Comparison of ENCODE assay signal across 1 cellular context in genomic region chr2:26344581-26345283, GRCh38.
TF ChIP-seq lines count a peak whose summit lies in the region.

No MANE protein-coding gene starts in this region.

TF ChIP-seq in HepG2, 621 proteins besides CTCF, POLR2A, EP300 and RAD21 (continued from another document):
- TF ChIP-seq, protein P1, sequence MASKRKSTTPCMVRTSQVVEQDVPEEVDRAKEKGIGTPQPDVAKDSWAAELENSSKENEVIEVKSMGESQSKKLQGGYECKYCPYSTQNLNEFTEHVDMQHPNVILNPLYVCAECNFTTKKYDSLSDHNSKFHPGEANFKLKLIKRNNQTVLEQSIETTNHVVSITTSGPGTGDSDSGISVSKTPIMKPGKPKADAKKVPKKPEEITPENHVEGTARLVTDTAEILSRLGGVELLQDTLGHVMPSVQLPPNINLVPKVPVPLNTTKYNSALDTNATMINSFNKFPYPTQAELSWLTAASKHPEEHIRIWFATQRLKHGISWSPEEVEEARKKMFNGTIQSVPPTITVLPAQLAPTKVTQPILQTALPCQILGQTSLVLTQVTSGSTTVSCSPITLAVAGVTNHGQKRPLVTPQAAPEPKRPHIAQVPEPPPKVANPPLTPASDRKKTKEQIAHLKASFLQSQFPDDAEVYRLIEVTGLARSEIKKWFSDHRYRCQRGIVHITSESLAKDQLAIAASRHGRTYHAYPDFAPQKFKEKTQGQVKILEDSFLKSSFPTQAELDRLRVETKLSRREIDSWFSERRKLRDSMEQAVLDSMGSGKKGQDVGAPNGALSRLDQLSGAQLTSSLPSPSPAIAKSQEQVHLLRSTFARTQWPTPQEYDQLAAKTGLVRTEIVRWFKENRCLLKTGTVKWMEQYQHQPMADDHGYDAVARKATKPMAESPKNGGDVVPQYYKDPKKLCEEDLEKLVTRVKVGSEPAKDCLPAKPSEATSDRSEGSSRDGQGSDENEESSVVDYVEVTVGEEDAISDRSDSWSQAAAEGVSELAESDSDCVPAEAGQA (IDR thresholded peaks at IDR 0.05; ENCODE audit: low read depth), result 0 out of 2 replicates have a peak, but pooled peaks have one; percentile 0
- TF ChIP-seq, protein P1 (CRISPR knock-in tag; IDR thresholded peaks at IDR 0.05; ENCODE audit: borderline replicate concordance), result no peak
- TF ChIP-seq, protein P2, sequence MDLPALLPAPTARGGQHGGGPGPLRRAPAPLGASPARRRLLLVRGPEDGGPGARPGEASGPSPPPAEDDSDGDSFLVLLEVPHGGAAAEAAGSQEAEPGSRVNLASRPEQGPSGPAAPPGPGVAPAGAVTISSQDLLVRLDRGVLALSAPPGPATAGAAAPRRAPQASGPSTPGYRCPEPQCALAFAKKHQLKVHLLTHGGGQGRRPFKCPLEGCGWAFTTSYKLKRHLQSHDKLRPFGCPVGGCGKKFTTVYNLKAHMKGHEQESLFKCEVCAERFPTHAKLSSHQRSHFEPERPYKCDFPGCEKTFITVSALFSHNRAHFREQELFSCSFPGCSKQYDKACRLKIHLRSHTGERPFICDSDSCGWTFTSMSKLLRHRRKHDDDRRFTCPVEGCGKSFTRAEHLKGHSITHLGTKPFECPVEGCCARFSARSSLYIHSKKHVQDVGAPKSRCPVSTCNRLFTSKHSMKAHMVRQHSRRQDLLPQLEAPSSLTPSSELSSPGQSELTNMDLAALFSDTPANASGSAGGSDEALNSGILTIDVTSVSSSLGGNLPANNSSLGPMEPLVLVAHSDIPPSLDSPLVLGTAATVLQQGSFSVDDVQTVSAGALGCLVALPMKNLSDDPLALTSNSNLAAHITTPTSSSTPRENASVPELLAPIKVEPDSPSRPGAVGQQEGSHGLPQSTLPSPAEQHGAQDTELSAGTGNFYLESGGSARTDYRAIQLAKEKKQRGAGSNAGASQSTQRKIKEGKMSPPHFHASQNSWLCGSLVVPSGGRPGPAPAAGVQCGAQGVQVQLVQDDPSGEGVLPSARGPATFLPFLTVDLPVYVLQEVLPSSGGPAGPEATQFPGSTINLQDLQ (CRISPR knock-in tag; IDR thresholded peaks at IDR 0.05), result no peak
- TF ChIP-seq JUN (CRISPR knock-in tag; IDR thresholded peaks at IDR 0.05) (peak; percentile 51; the same call in 1 of the 2 replicates), ZNF598 (CRISPR knock-in tag; IDR thresholded peaks at IDR 0.05; ENCODE audit: borderline replicate concordance) (peak; percentile 58; the same call in 1 of the 2 replicates), CREB1 (IDR thresholded peaks at IDR 0.05) (peak; percentile 69), CREB1 (CRISPR knock-in tag; IDR thresholded peaks at IDR 0.05) (no peak), PPARG (CRISPR knock-in tag; conservative IDR thresholded peaks at IDR 0.05) (0 out of 2 replicates have a peak, but pooled peaks have one; percentile 13), ZNF597 (CRISPR knock-in tag; IDR thresholded peaks at IDR 0.05) (no peak), ZNF335 (CRISPR knock-in tag; IDR thresholded peaks at IDR 0.05) (peak; percentile 21; the same call in 1 of the 2 replicates), HDAC2 (CRISPR knock-in tag; IDR thresholded peaks at IDR 0.05) (no peak), KDM2A (CRISPR knock-in tag; IDR thresholded peaks at IDR 0.05; ENCODE audit: borderline replicate concordance, low read depth) (peak; percentile 19; the same call in 1 of the 2 replicates), ZC3H4 (CRISPR knock-in tag; IDR thresholded peaks at IDR 0.05; ENCODE audit: borderline replicate concordance) (0 out of 2 replicates have a peak, but pooled peaks have one; percentile 12), ZNF503 (CRISPR knock-in tag; IDR thresholded peaks at IDR 0.05) (peak; percentile 36; the same call in 1 of the 2 replicates), FOSL2 (CRISPR knock-in tag; IDR thresholded peaks at IDR 0.05) (peak; percentile 95), CREM (IDR thresholded peaks at IDR 0.05) (peak; percentile 50; the same call in 1 of the 2 replicates), CREM (CRISPR knock-in tag; IDR thresholded peaks at IDR 0.05) (no peak), THYN1 (CRISPR knock-in tag; IDR thresholded peaks at IDR 0.05; ENCODE audit: borderline replicate concordance, low read depth) (no peak), ZFP36L1 (CRISPR knock-in tag; IDR thresholded peaks at IDR 0.05) (peak; percentile 45; the same call in 1 of the 2 replicates), SMARCE1 (IDR thresholded peaks at IDR 0.05; ENCODE audit: borderline replicate concordance) (no peak), HOXA7 (CRISPR knock-in tag; IDR thresholded peaks at IDR 0.05) (no peak), ADNP (CRISPR knock-in tag; IDR thresholded peaks at IDR 0.05) (no peak), ZNF652 (CRISPR knock-in tag; IDR thresholded peaks at IDR 0.05; ENCODE audit: borderline replicate concordance, low read depth) (no peak)
- TF ChIP-seq, protein P3, sequence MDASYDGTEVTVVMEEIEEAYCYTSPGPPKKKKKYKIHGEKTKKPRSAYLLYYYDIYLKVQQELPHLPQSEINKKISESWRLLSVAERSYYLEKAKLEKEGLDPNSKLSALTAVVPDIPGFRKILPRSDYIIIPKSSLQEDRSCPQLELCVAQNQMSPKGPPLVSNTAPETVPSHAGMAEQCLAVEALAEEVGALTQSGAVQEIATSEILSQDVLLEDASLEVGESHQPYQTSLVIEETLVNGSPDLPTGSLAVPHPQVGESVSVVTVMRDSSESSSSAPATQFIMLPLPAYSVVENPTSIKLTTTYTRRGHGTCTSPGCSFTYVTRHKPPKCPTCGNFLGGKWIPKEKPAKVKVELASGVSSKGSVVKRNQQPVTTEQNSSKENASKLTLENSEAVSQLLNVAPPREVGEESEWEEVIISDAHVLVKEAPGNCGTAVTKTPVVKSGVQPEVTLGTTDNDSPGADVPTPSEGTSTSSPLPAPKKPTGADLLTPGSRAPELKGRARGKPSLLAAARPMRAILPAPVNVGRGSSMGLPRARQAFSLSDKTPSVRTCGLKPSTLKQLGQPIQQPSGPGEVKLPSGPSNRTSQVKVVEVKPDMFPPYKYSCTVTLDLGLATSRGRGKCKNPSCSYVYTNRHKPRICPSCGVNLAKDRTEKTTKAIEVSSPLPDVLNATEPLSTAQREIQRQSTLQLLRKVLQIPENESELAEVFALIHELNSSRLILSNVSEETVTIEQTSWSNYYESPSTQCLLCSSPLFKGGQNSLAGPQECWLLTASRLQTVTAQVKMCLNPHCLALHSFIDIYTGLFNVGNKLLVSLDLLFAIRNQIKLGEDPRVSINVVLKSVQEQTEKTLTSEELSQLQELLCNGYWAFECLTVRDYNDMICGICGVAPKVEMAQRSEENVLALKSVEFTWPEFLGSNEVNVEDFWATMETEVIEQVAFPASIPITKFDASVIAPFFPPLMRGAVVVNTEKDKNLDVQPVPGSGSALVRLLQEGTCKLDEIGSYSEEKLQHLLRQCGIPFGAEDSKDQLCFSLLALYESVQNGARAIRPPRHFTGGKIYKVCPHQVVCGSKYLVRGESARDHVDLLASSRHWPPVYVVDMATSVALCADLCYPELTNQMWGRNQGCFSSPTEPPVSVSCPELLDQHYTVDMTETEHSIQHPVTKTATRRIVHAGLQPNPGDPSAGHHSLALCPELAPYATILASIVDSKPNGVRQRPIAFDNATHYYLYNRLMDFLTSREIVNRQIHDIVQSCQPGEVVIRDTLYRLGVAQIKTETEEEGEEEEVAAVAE (CRISPR knock-in tag; IDR thresholded peaks at IDR 0.05; ENCODE audit: borderline replicate concordance), result peak; percentile 7; the same call in 1 of the 2 replicates
- TF ChIP-seq, protein P4, sequence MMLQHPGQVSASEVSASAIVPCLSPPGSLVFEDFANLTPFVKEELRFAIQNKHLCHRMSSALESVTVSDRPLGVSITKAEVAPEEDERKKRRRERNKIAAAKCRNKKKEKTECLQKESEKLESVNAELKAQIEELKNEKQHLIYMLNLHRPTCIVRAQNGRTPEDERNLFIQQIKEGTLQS (CRISPR knock-in tag; IDR thresholded peaks at IDR 0.05), result peak; percentile 88
TF ChIP-seq in HepG2: peak in this region for 28.
